In genomic region chr3:192921793-192922192, GRCh38 we compare ENCODE assay signal across 23 cellular contexts.
"Had no signal": no experiment of that assay in that cellular context is flagged by ENCODE, and none has a peak within 500 bp of the region (broad histone marks: within the 10 kb centered on the region; RNA-seq: fewer than 3 reads in every experiment).

No MANE protein-coding gene starts in this region.

- H3K27me3 ChIP-seq: body of pancreas, dorsolateral prefrontal cortex had no signal

- H3K9me3 ChIP-seq: body of pancreas, left lung, psoas muscle, stomach, thoracic aorta had no signal

- H3K4me3 ChIP-seq: body of pancreas, dorsolateral prefrontal cortex, left lung, psoas muscle, skin epidermis, stomach, thoracic aorta had no signal

- ATAC-seq: activated CD8-positive, alpha-beta T cell treated with anti-CD3 and anti-CD28 coated beads, Interleukin-2, amount 10 ng/mL, durations not matched to agents 7 days and 5 days; body of pancreas; left lung; psoas muscle; right cardiac atrium; T-cell had no signal

- FAIRE-seq: colon had no signal

- H3K36me3 Mint-ChIP-seq: activated naive CD8-positive, alpha-beta T cell treated with anti-CD3 and anti-CD28 coated beads, Interleukin-2, amount 10 ng/mL, durations not matched to agents 7 days and 5 days; T-cell had no signal

- H3K36me3 ChIP-seq: left lung, stomach, thoracic aorta had no signal

- H3K27ac Mint-ChIP-seq: activated CD4-positive, alpha-beta T cell treated with anti-CD3 and anti-CD28 coated beads, Interleukin-2, amount 10 ng/mL, durations not matched to agents 24 days and 14 days; activated CD8-positive, alpha-beta T cell treated with anti-CD3 and anti-CD28 coated beads, Interleukin-2, amount 10 ng/mL, durations not matched to agents 7 days and 5 days; activated naive CD8-positive, alpha-beta T cell treated with anti-CD3 and anti-CD28 coated beads, Interleukin-2, amount 10 ng/mL, durations not matched to agents 7 days and 5 days; activated T-cell treated with anti-CD3 and anti-CD28 coated beads, Interleukin-2, amount 50 U/mL, for 24 hours; activated T-helper 2 cell treated with anti-CD3 and anti-CD28 coated beads, Interferon-gamma antibody, Interleukin-2, Interleukin-4, amounts not matched to agents 10 μg/mL and 5 μg/mL and 100 μg/mL, durations not matched to agents 14 hours and 24 hours and 36 hours; naive B cell; T-cell had no signal

- H3K9me3 Mint-ChIP-seq: activated CD4-positive, alpha-beta T cell treated with anti-CD3 and anti-CD28 coated beads, Interleukin-2, amount 10 ng/mL, durations not matched to agents 24 days and 14 days; activated naive CD8-positive, alpha-beta T cell treated with anti-CD3 and anti-CD28 coated beads, Interleukin-2, amount 10 ng/mL, durations not matched to agents 7 days and 5 days; activated T-cell treated with anti-CD3 and anti-CD28 coated beads, Interleukin-2, amount 50 U/mL, for 24 hours; activated T-helper 2 cell treated with anti-CD3 and anti-CD28 coated beads, Interferon-gamma antibody, Interleukin-2, Interleukin-4, amounts not matched to agents 10 μg/mL and 5 μg/mL and 100 μg/mL, durations not matched to agents 14 hours and 24 hours and 36 hours; T-cell had no signal

- DNase-seq: activated CD4-positive, alpha-beta T cell treated with anti-CD3 and anti-CD28 coated beads, Interleukin-2, amount 10 ng/mL, durations not matched to agents 24 days and 14 days; activated CD4-positive, CD25-positive, alpha-beta regulatory T cell; activated CD8-positive, alpha-beta T cell treated with anti-CD3 and anti-CD28 coated beads, Interleukin-2, amount 10 ng/mL, durations not matched to agents 7 days and 5 days; activated naive CD4-positive, alpha-beta T cell treated with Interleukin-2 at 50 U/mL for 16 hours; activated naive CD8-positive, alpha-beta T cell treated with anti-CD3 and anti-CD28 coated beads, Interleukin-2, amount 10 ng/mL, durations not matched to agents 7 days and 5 days; activated T-cell treated with anti-CD3 and anti-CD28 coated beads, Interleukin-2, amount 50 U/mL, for 24 hours; body of pancreas; dorsolateral prefrontal cortex; foreskin fibroblast; hypothalamus; left lung; mammary epithelial cell; naive B cell; psoas muscle; right cardiac atrium; stimulated activated CD4-positive, alpha-beta T cell treated with anti-CD3 and anti-CD28 coated beads, Interleukin-15, amount 100 ng/mL, for 24 hours; stimulated activated CD4-positive, alpha-beta T cell treated with anti-CD3 and anti-CD28 coated beads, Interleukin-2, amount 100 ng/mL, for 48 hours; stomach; T-cell had no signal

- H3K4me3 Mint-ChIP-seq: activated CD4-positive, alpha-beta T cell treated with anti-CD3 and anti-CD28 coated beads, Interleukin-2, amount 10 ng/mL, durations not matched to agents 24 days and 14 days; activated CD8-positive, alpha-beta T cell treated with anti-CD3 and anti-CD28 coated beads, Interleukin-2, amount 10 ng/mL, durations not matched to agents 7 days and 5 days; activated naive CD8-positive, alpha-beta T cell treated with anti-CD3 and anti-CD28 coated beads, Interleukin-2, amount 10 ng/mL, durations not matched to agents 7 days and 5 days; activated T-cell treated with anti-CD3 and anti-CD28 coated beads, Interleukin-2, amount 50 U/mL, for 24 hours; naive B cell; T-cell had no signal

- H3K4me1 ChIP-seq: psoas muscle had no signal

- H3K27ac ChIP-seq: body of pancreas, left lung, psoas muscle, skin epidermis, stomach, thoracic aorta had no signal
